Comparison of ENCODE assay signal across 17 cellular contexts in genomic region chr22:44032126-44032730, GRCh38. TPM values are rescaled to one million over a fixed set of nuclear protein-coding genes. Genes with fewer than 3 reads are reported as not detected.
A peak's percentile ranks its signal among the peaks of the same experiment; 100 is the strongest.
DNase-seq lines count a peak whose midpoint lies in the region; ATAC-seq, FAIRE-seq and TF ChIP-seq lines count a peak whose summit lies in the region.
"Had no signal": no experiment of that assay in that cellular context is flagged by ENCODE, and none has a peak within 500 bp of the region (broad histone marks: within the 10 kb centered on the region; RNA-seq: fewer than 3 reads in every experiment).

No MANE protein-coding gene starts in this region.

- POLR2A ChIA-PET in T-cell (lab: Charles Lee) (no interaction called here), HepG2 (lab: Yijun Ruan, JAX) (no interaction called here)

- ATAC-seq in T-cell (replicated peaks in 1 of 4) (no peak), sciatic nerve (peak; percentile 71), HepG2 (no peak), GM21423 (IDR thresholded peaks at IDR 0.05; ENCODE audit: unreplicated experiment) (no peak)

- H3K4me1 Mint-ChIP-seq in T-cell = peaks cover 16 to 21% (median 19%) of the 10 kb centered on the region in 3 donors

- H3K27me3 Mint-ChIP-seq in T-cell = peaks cover 5% of the 10 kb centered on the region in 2 donors

- H4K20me1 ChIP-seq in HepG2 (ENCODE audit: insufficient read depth, low read length) = no peaks in the 10 kb centered on the region

- no peaks in the 10 kb centered on the region for H3K36me3 ChIP-seq in right atrium auricular region
- H3K36me3 ChIP-seq in BE2C = no peaks in the 10 kb centered on the region
- H3K36me3 ChIP-seq in HepG2 (replicated peaks in 1 of 2; ENCODE audit: control insufficient read depth in 1 of 2, insufficient read depth in 2 of 2, low read length in 2 of 2) = no peaks in the 10 kb centered on the region
- H3K36me3 ChIP-seq: thyroid gland had no signal

- in situ Hi-C loops in HepG2 (cut with HindIII; ENCODE audit: extremely low pct_ligation_motif_present, low pct_unique_long_range_greater_than_20kb) = no loop called here

- no peak for TF ChIP-seq POLR2A in HepG2 (IDR thresholded peaks at IDR 0.05; ENCODE audit: insufficient read depth in 1 of 2, low read depth in 2 of 2, low read length in 2 of 2)

- H3K4me1 ChIP-seq in right atrium auricular region = peaks cover 0 to 66% of the 10 kb centered on the region in 2 donors
- no peaks in the 10 kb centered on the region for H3K4me1 ChIP-seq in BE2C
- 0 out of 2 replicates have a peak, but pooled peaks cover 8% of the 10 kb centered on the region for H3K4me1 ChIP-seq in HepG2 (ENCODE audit: insufficient read depth, low read length)

- intact Hi-C loops in sciatic nerve (cut with DNase I) (no loop called here), HepG2 (cut with micrococcal nuclease; ENCODE audit: unreplicated experiment) (no loop called here)

- no TSS peak for BruUV-seq in HepG2 (replicated peaks; lab: Mats Ljungman, UMichigan)

- no peaks in the 10 kb centered on the region for H3K27me3 ChIP-seq in right atrium auricular region
- no peaks in the 10 kb centered on the region for H3K27me3 ChIP-seq in BE2C
- H3K27me3 ChIP-seq in HepG2 (ENCODE audit: control insufficient read depth in 1 of 2, insufficient read depth in 2 of 2, low read length in 2 of 2) = 0 out of 5 replicates have a peak, but pooled peaks cover 0 to 2% of the 10 kb centered on the region in 2 experiments
- H3K27me3 ChIP-seq: thyroid gland had no signal

- H3K4me2 ChIP-seq in HepG2 (ENCODE audit: low read depth, low read length) = no peak overlapping the region

- H3K9ac ChIP-seq in HepG2 (ENCODE audit: insufficient read depth, low read depth, low read length) = no peak overlapping the region

- H3K9me3 Mint-ChIP-seq in T-cell = no peaks in the 10 kb centered on the region
- H3K9me3 Mint-ChIP-seq: T-helper 2 cell treated with Interferon-gamma antibody and Interleukin-4, amounts not matched to agents 5 μg/mL and 100 μg/mL, for 36 hours had no signal

- H3K4me3 ChIP-seq in choroid plexus epithelial cell (ENCODE audit: low read depth, low read length) (no peak overlapping the region), right atrium auricular region (no peak overlapping the region), BE2C (ENCODE audit: low read depth, low read length) (no peak overlapping the region), HepG2 (replicated peaks in 1 of 3; ENCODE audit: insufficient read depth in 1 of 3, low read depth in 2 of 3, low read length in 3 of 3) (no peak overlapping the region)
- H3K4me3 ChIP-seq: thyroid gland had no signal

- H3K9me3 ChIP-seq in right atrium auricular region (no peaks in the 10 kb centered on the region), BE2C (no peaks in the 10 kb centered on the region), HepG2 (ENCODE audit: low read length) (no peaks in the 10 kb centered on the region)
- H3K9me3 ChIP-seq: thyroid gland had no signal

- 55% methylated on average over 14 of the region's 14 CpGs for WGBS in HepG2 (ENCODE audit: low lambda C conversion rate)

- H3K36me3 Mint-ChIP-seq in T-cell = no peaks in the 10 kb centered on the region

- H2AFZ ChIP-seq in HepG2 (ENCODE audit: low read length) = no peak overlapping the region

- FAIRE-seq in HepG2 (lab: Jason Lieb, UNC) = no peak

- DNase-seq in T-cell (no peak), choroid plexus epithelial cell (ENCODE audit: low read depth) (peak; percentile 70), right atrium auricular region (ENCODE audit: low spot score) (no peak), sciatic nerve (ENCODE audit: low spot score) (no peak), BE2C (no peak), HepG2 (ENCODE audit: low spot score) (no peak), UCSD-AML1 (lab: John Stamatoyannopoulos, UW; ENCODE audit: unreplicated experiment) (no peak)
- DNase-seq: activated effector memory CD4-positive, alpha-beta T cell treated with anti-CD3 and anti-CD28 coated beads, Interleukin-2, amount 50 U/mL, for 16 hours; amniotic stem cell; COR-L47; NCI-H1694; NCI-H510A; SHP77 treated with DMSO at 0.1 percent for 48 hours; stimulated activated CD4-positive, alpha-beta T cell treated with anti-CD3 and anti-CD28 coated beads, Interleukin-12 subunit alpha, Interleukin-12 subunit beta, amount 100 ng/mL, for 4 hours; thyroid gland had no signal

- TF ChIP-seq EP300 in HepG2 (IDR thresholded peaks at IDR 0.05; ENCODE audit: low read depth in 2 of 2, low read length in 2 of 2) (no peak), HepG2 (CRISPR knock-in tag; IDR thresholded peaks at IDR 0.05; ENCODE audit: borderline replicate concordance) (no peak)

- CTCF ChIA-PET in T-cell (lab: Charles Lee) (no interaction called here), HepG2 (lab: Yijun Ruan, JAX; ENCODE audit: low intra/inter-chr PET ratio, low total read pairs) (no interaction called here)

- TF ChIP-seq CTCF in choroid plexus epithelial cell (conservative IDR thresholded peaks at IDR 0.05; ENCODE audit: low read depth, low read length) (no peak), right atrium auricular region (IDR thresholded peaks at IDR 0.05) (no peak), BE2C (IDR thresholded peaks at IDR 0.05; ENCODE audit: low read depth, low read length) (no peak), HepG2 (CRISPR knock-in tag; IDR thresholded peaks at IDR 0.05) (no peak)

- H3K27ac Mint-ChIP-seq in T-cell = peak overlapping the region; percentile 8 to 28

- no peak overlapping the region for H3K4me3 Mint-ChIP-seq in T-cell

- H3K27ac ChIP-seq in right atrium auricular region = peak overlapping the region; percentile 68 to 87
- H3K27ac ChIP-seq in HepG2 (ENCODE audit: extremely low read length, insufficient read depth, low read length) = no peak overlapping the region

- no peaks in the 10 kb centered on the region for H3K79me2 ChIP-seq in HepG2 (ENCODE audit: insufficient read depth, low read length)

- no peak for TF ChIP-seq RAD21 in HepG2 (CRISPR knock-in tag; IDR thresholded peaks at IDR 0.05)

TF ChIP-seq in HepG2, 621 proteins besides CTCF, POLR2A, EP300 and RAD21 (continues in another document):
- no peak for TF ChIP-seq ZFP36 (IDR thresholded peaks at IDR 0.05; ENCODE audit: borderline replicate concordance, low read depth, low read length, partially characterized antibody)
- TF ChIP-seq RFX3 (CRISPR knock-in tag; IDR thresholded peaks at IDR 0.05) = no peak
- no peak for TF ChIP-seq KLF15 (CRISPR knock-in tag; IDR thresholded peaks at IDR 0.05; ENCODE audit: borderline replicate concordance)
- TF ChIP-seq ZNF224 (CRISPR knock-in tag; IDR thresholded peaks at IDR 0.05) = no peak
- TF ChIP-seq MIER2 (CRISPR knock-in tag; IDR thresholded peaks at IDR 0.05) = no peak
- TF ChIP-seq ZNF235 (CRISPR knock-in tag; IDR thresholded peaks at IDR 0.05; ENCODE audit: borderline replicate concordance) = no peak
- TF ChIP-seq ZNF772 (CRISPR knock-in tag; IDR thresholded peaks at IDR 0.05) = no peak
- TF ChIP-seq POLR2AphosphoS5 (IDR thresholded peaks at IDR 0.05; ENCODE audit: low read depth, low read length) = no peak
- no peak for TF ChIP-seq ATF4 (CRISPR knock-in tag; IDR thresholded peaks at IDR 0.05)
- no peak for TF ChIP-seq IKZF5 (CRISPR knock-in tag; IDR thresholded peaks at IDR 0.05)
- no peak for TF ChIP-seq ZNF430 (CRISPR knock-in tag; IDR thresholded peaks at IDR 0.05)

RNA-seq across cellular contexts. Expression of gene PARVB, which starts 8.1 kb away (rescaled TPM):
- total RNA-seq in T-cell = 10 to 100 TPM in 2 of 5 donors, 1 to 10 TPM in 3; 5.9 to 13.8 (median 8.2) TPM
- total RNA-seq in right atrium auricular region = 10 to 100 TPM; 43.8 to 86.5 TPM
- 38.2 TPM for total RNA-seq in sciatic nerve
- 13.3 TPM for polyA plus RNA-seq in BE2C (2012; ENCODE audit: insufficient read depth, insufficient read length, low read depth)
- 0.15 TPM in 1 of 2 replicates, not detected in the other for total RNA-seq in HepG2 (2016; rRNA removed; fragmentation: Illumina TruSeq; extraction: Trizol)
- total RNA-seq in HepG2 (2016; cell fraction: cytosol; rRNA removed; fragmentation: Illumina TruSeq; extraction: Trizol; ENCODE audit: low read depth) = not detected in 2 replicates
- 0.06 TPM in 1 of 2 replicates, not detected in the other for total RNA-seq in HepG2 (2016; cell fraction: insoluble cytoplasmic fraction; rRNA removed; fragmentation: Illumina TruSeq; extraction: Trizol)
- total RNA-seq in HepG2 (2016; cell fraction: membrane; rRNA removed; fragmentation: Illumina TruSeq; extraction: Trizol) = not detected in 2 replicates
- total RNA-seq in HepG2 (2016; cell fraction: nucleus; rRNA removed; fragmentation: Illumina TruSeq; extraction: Trizol) = not detected in 2 replicates
- 0.11 and 0.18 TPM in 2 replicates for polyA plus RNA-seq in HepG2 (2011; rRNA removed)
- 0.15 and 0.19 TPM in 2 replicates for polyA plus RNA-seq in HepG2 (2011; cell fraction: cytosol; rRNA removed)
- 0.16 and 0.33 TPM in 2 replicates for polyA plus RNA-seq in HepG2 (2011; cell fraction: nucleus; rRNA removed)
- not detected in 2 replicates for polyA plus RNA-seq in HepG2 (2012)
- polyA plus RNA-seq in HepG2 (2016; cell fraction: cytosol; fragmentation: Illumina TruSeq; extraction: Trizol; ENCODE audit: low read depth) = 0.07 and 0.15 TPM in 2 replicates
- polyA plus RNA-seq in HepG2 (2016; cell fraction: insoluble cytoplasmic fraction; fragmentation: Illumina TruSeq; extraction: Trizol; ENCODE audit: low read depth) = not detected in 2 replicates
- polyA plus RNA-seq in HepG2 (2016; cell fraction: membrane; fragmentation: Illumina TruSeq; extraction: Trizol; ENCODE audit: low read depth) = 0.15 TPM in 1 of 2 replicates, not detected in the other
- polyA plus RNA-seq in HepG2 (2016; cell fraction: nucleus; fragmentation: Illumina TruSeq; extraction: Trizol; ENCODE audit: insufficient read depth, low read depth) = 0.29 and 0.56 TPM in 2 replicates
- polyA minus RNA-seq in HepG2 (2011; rRNA and poly(A)+ RNA removed; ENCODE audit: low replicate concordance) = 1.1 and 29.8 TPM in 2 replicates
- polyA minus RNA-seq in HepG2 (2011; cell fraction: cytosol; rRNA and poly(A)+ RNA removed) = 0.88 TPM in 1 of 2 replicates, not detected in the other
- polyA minus RNA-seq in HepG2 (2011; cell fraction: nucleus; rRNA and poly(A)+ RNA removed) = 1.0 TPM in 1 of 2 replicates, not detected in the other
